9 cellular contexts compared by ENCODE assay signal in genomic region chr11:60923800-60924109, GRCh38. TPM values are rescaled to one million over a fixed set of nuclear protein-coding genes. Genes with fewer than 3 reads are reported as not detected.
A peak's percentile ranks its signal among the peaks of the same experiment; 100 is the strongest.
DNase-seq lines count a peak whose midpoint lies in the region; ATAC-seq and TF ChIP-seq lines count a peak whose summit lies in the region.
"Had no signal": no experiment of that assay in that cellular context is flagged by ENCODE, and none has a peak within 500 bp of the region (broad histone marks: within the 10 kb centered on the region; RNA-seq: fewer than 3 reads in every experiment).

No MANE protein-coding gene starts in this region.

- peaks cover 22% of the 10 kb centered on the region for H3K36me3 Mint-ChIP-seq in activated naive CD4-positive, alpha-beta T cell treated with anti-CD3 and anti-CD28 coated beads, Interleukin-2, amount 10 ng/mL, durations not matched to agents 7 days and 5 days
- H3K36me3 Mint-ChIP-seq in activated naive CD8-positive, alpha-beta T cell treated with anti-CD3 and anti-CD28 coated beads, Interleukin-2, amount 10 ng/mL, durations not matched to agents 7 days and 5 days, result peaks cover 17% of the 10 kb centered on the region
- H3K36me3 Mint-ChIP-seq in type B pancreatic cell, result peaks cover 8% of the 10 kb centered on the region

- H3K27me3 Mint-ChIP-seq in activated naive CD4-positive, alpha-beta T cell treated with anti-CD3 and anti-CD28 coated beads, Interleukin-2, amount 10 ng/mL, durations not matched to agents 7 days and 5 days, result peaks cover 59% of the 10 kb centered on the region
- peaks cover 24% of the 10 kb centered on the region for H3K27me3 Mint-ChIP-seq in activated naive CD8-positive, alpha-beta T cell treated with anti-CD3 and anti-CD28 coated beads, Interleukin-2, amount 10 ng/mL, durations not matched to agents 7 days and 5 days
- no peaks in the 10 kb centered on the region for H3K27me3 Mint-ChIP-seq in type B pancreatic cell

- no peak for DNase-seq in activated naive CD4-positive, alpha-beta T cell treated with anti-CD3 and anti-CD28 coated beads, Interleukin-2, amount 10 ng/mL, durations not matched to agents 7 days and 5 days
- DNase-seq in activated naive CD4-positive, alpha-beta T cell (lab: John Stamatoyannopoulos, UW), result no peak
- no peak for DNase-seq in activated naive CD8-positive, alpha-beta T cell treated with anti-CD3 and anti-CD28 coated beads, Interleukin-2, amount 10 ng/mL, durations not matched to agents 7 days and 5 days
- DNase-seq in left lung (peak in 1 of 2 donors; percentile 31), type B pancreatic cell (ENCODE audit: extremely low spot score, unreplicated experiment) (no peak), brain microvascular endothelial cell (no peak), KBM-7 (no peak)

- no peak for TF ChIP-seq CTCF in left lung (IDR thresholded peaks at IDR 0.05)
- TF ChIP-seq CTCF in type B pancreatic cell (conservative IDR thresholded peaks at IDR 0.05), result no peak
- no peak for TF ChIP-seq CTCF in brain microvascular endothelial cell (IDR thresholded peaks at IDR 0.05; ENCODE audit: low read depth, low read length, missing control alignments)

- peaks cover 13% of the 10 kb centered on the region for H3K4me1 Mint-ChIP-seq in activated naive CD4-positive, alpha-beta T cell treated with anti-CD3 and anti-CD28 coated beads, Interleukin-2, amount 10 ng/mL, durations not matched to agents 7 days and 5 days
- peaks cover 6% of the 10 kb centered on the region for H3K4me1 Mint-ChIP-seq in activated naive CD8-positive, alpha-beta T cell treated with anti-CD3 and anti-CD28 coated beads, Interleukin-2, amount 10 ng/mL, durations not matched to agents 7 days and 5 days
- H3K4me1 Mint-ChIP-seq in type B pancreatic cell (ENCODE audit: unreplicated experiment), result peaks cover 15% of the 10 kb centered on the region

- H3K27ac Mint-ChIP-seq in activated naive CD4-positive, alpha-beta T cell treated with anti-CD3 and anti-CD28 coated beads, Interleukin-2, amount 10 ng/mL, durations not matched to agents 7 days and 5 days, result no peak overlapping the region
- no peak overlapping the region for H3K27ac Mint-ChIP-seq in activated naive CD8-positive, alpha-beta T cell treated with anti-CD3 and anti-CD28 coated beads, Interleukin-2, amount 10 ng/mL, durations not matched to agents 7 days and 5 days
- H3K27ac Mint-ChIP-seq in type B pancreatic cell, result no peak overlapping the region

- peaks cover 9 to 42% of the 10 kb centered on the region in 2 donors for H3K4me1 ChIP-seq in left lung

- in situ Hi-C loops in brain microvascular endothelial cell (cut with HindIII; ENCODE audit: low pct_ligation_motif_present, low sequenced_read_pairs) (no loop called here), KBM-7 (cut with MboI; ENCODE audit: low pct_unique_long_range_greater_than_20kb, low sequenced_read_pairs) (no loop called here)

- H3K27me3 ChIP-seq in left lung, result peaks cover 9 to 48% of the 10 kb centered on the region in 2 donors
- no peaks in the 10 kb centered on the region for H3K27me3 ChIP-seq in brain microvascular endothelial cell (replicated peaks)

- H3K4me3 Mint-ChIP-seq in activated naive CD4-positive, alpha-beta T cell treated with anti-CD3 and anti-CD28 coated beads, Interleukin-2, amount 10 ng/mL, durations not matched to agents 7 days and 5 days, result peak overlapping the region; percentile 51
- peak overlapping the region; percentile 66 for H3K4me3 Mint-ChIP-seq in activated naive CD8-positive, alpha-beta T cell treated with anti-CD3 and anti-CD28 coated beads, Interleukin-2, amount 10 ng/mL, durations not matched to agents 7 days and 5 days
- peak overlapping the region; percentile 97 for H3K4me3 Mint-ChIP-seq in type B pancreatic cell

- H3K9me3 ChIP-seq in left lung, result no peaks in the 10 kb centered on the region

- no peak for ATAC-seq in activated naive CD8-positive, alpha-beta T cell treated with anti-CD3 and anti-CD28 coated beads, Interleukin-2, amount 10 ng/mL, durations not matched to agents 7 days and 5 days (ENCODE audit: low read depth)
- peak; percentile 9 for ATAC-seq in left lung
- ATAC-seq in HG03039 (IDR thresholded peaks at IDR 0.05; ENCODE audit: unreplicated experiment), result no peak

- H3K27ac ChIP-seq in left lung (no peak overlapping the region), brain microvascular endothelial cell (no peak overlapping the region)

- H3K36me3 ChIP-seq in left lung (peaks cover 0 to 41% of the 10 kb centered on the region in 2 donors), brain microvascular endothelial cell (replicated peaks) (peaks cover 25% of the 10 kb centered on the region)

- intact Hi-C loops in left lung (cut with DNase I), result no loop called here

- peak overlapping the region in 1 of 2 donors; percentile 56 for H3K4me3 ChIP-seq in left lung
- H3K4me3 ChIP-seq in brain microvascular endothelial cell (ENCODE audit: low read depth, low read length), result no peak overlapping the region

- CTCF ChIA-PET in activated naive CD4-positive, alpha-beta T cell treated with anti-CD3 and anti-CD28 coated beads, Interleukin-2, amount 10 ng/mL, durations not matched to agents 7 days and 5 days (lab: Charles Lee), result interaction anchor here (0.7 kb wide), 1 partner anchor 8 kb away, joined by 3 read pairs; no protein-coding TSS in a partner anchor

- H3K9me3 Mint-ChIP-seq in activated naive CD4-positive, alpha-beta T cell treated with anti-CD3 and anti-CD28 coated beads, Interleukin-2, amount 10 ng/mL, durations not matched to agents 7 days and 5 days, result no peaks in the 10 kb centered on the region
- no peaks in the 10 kb centered on the region for H3K9me3 Mint-ChIP-seq in activated naive CD8-positive, alpha-beta T cell treated with anti-CD3 and anti-CD28 coated beads, Interleukin-2, amount 10 ng/mL, durations not matched to agents 7 days and 5 days
- no peaks in the 10 kb centered on the region for H3K9me3 Mint-ChIP-seq in type B pancreatic cell

- POLR2A ChIA-PET in activated naive CD8-positive, alpha-beta T cell treated with anti-CD3 and anti-CD28 coated beads, Interleukin-2, amount 10 ng/mL, durations not matched to agents 7 days and 5 days (lab: Charles Lee), result interaction anchor here (0.6 to 1.3 kb wide), 3 partner anchors 9 to 49 kb away, joined by 3 to 5 read pairs (median 3); no protein-coding TSS in a partner anchor

RNA-seq across cellular contexts. Expression of gene TMEM132A, which starts 0.5 kb away (rescaled TPM):
- 1 to 10 TPM in 1 of 2 experiments, under 1 TPM in 1; 0.80 to 1.3 TPM for total RNA-seq in activated naive CD8-positive, alpha-beta T cell treated with anti-CD3 and anti-CD28 coated beads, Interleukin-2, amount 10 ng/mL, durations not matched to agents 7 days and 5 days
- total RNA-seq in left lung, result 10 to 100 TPM; 12.3 to 37.1 TPM
- total RNA-seq in type B pancreatic cell (ENCODE audit: low replicate concordance), result 162 and 218 TPM in 2 replicates

RNA-seq across cellular contexts. Expression of gene TMEM109, which starts 9.8 kb away (rescaled TPM):
- 100 to 1,000 TPM in 1 of 2 experiments, 10 to 100 TPM in 1; 97.8 to 102 TPM for total RNA-seq in activated naive CD8-positive, alpha-beta T cell treated with anti-CD3 and anti-CD28 coated beads, Interleukin-2, amount 10 ng/mL, durations not matched to agents 7 days and 5 days
- total RNA-seq in left lung, result 100 to 1,000 TPM; 105 to 130 TPM
- 83.0 and 97.5 TPM in 2 replicates for total RNA-seq in type B pancreatic cell (ENCODE audit: low replicate concordance)

RNA-seq across cellular contexts. Expression of gene PRPF19, which starts 17.4 kb away (rescaled TPM):
- total RNA-seq in activated naive CD8-positive, alpha-beta T cell treated with anti-CD3 and anti-CD28 coated beads, Interleukin-2, amount 10 ng/mL, durations not matched to agents 7 days and 5 days, result 100 to 1,000 TPM in 1 of 2 experiments, 10 to 100 TPM in 1; 97.7 to 103 TPM
- total RNA-seq in left lung, result 10 to 100 TPM; 49.1 to 76.8 TPM
- 105 and 120 TPM in 2 replicates for total RNA-seq in type B pancreatic cell (ENCODE audit: low replicate concordance)

RNA-seq across cellular contexts. Expression of gene SLC15A3, which starts 28.2 kb away (rescaled TPM):
- 1 to 10 TPM; 7.2 to 7.4 TPM for total RNA-seq in activated naive CD8-positive, alpha-beta T cell treated with anti-CD3 and anti-CD28 coated beads, Interleukin-2, amount 10 ng/mL, durations not matched to agents 7 days and 5 days
- total RNA-seq in left lung (10 to 100 TPM; 60.4 to 96.4 TPM), type B pancreatic cell (ENCODE audit: low replicate concordance) (2.3 and 3.5 TPM in 2 replicates)
- total RNA-seq: NCI-H460 had no signal

RNA-seq across cellular contexts. Expression of gene CD6, which starts 47.7 kb away (rescaled TPM):
- total RNA-seq in activated naive CD8-positive, alpha-beta T cell treated with anti-CD3 and anti-CD28 coated beads, Interleukin-2, amount 10 ng/mL, durations not matched to agents 7 days and 5 days, result 100 to 1,000 TPM; 274 to 285 TPM
- total RNA-seq in left lung, result 1 to 10 TPM; 1.7 to 6.3 TPM
- 0.70 and 1.1 TPM in 2 replicates for total RNA-seq in type B pancreatic cell (ENCODE audit: low replicate concordance)
- total RNA-seq: NCI-H460 had no signal

Comparison
In these comparisons a context has a peak if more than half of its experiments do, and no peak if none do; other contexts are left out.
1. RNA of gene TMEM132A, which starts 0.5 kb away (total RNA-seq): 162 to 218 TPM in type B pancreatic cell and 12.3 to 37.1 TPM in left lung; 0.80 to 1.3 TPM in activated naive CD8-positive, alpha-beta T cell treated with anti-CD3 and anti-CD28 coated beads, Interleukin-2, amount 10 ng/mL, durations not matched to agents 7 days and 5 days; every median in the first group is over 4 times any median in the second.
2. Peak in every context shown above with its lines, with median percentiles within 50 percentile points of each other: H3K4me3 Mint-ChIP-seq.